14 cellular contexts compared by ENCODE assay signal in the genomic region with DNA sequence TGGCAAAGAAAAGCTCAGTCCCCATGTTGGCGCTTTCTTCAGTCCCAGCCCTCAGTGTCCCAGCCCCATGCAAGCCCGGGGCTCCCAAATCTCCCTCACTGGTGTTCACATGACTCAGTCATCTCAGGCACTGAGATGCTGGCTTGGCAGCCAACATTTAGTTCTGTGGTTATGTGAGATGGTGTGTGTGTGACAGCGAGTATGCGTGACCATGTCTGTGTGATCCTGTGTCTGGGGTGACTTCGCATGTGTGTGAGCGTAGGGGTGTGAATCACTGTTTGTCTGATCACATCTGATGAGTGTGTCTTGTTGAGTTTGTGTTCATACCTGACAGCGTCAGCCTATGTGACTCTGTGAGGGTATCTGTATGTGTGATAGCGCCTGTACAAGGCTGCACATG. TPM values are rescaled to one million over a fixed set of nuclear protein-coding genes. Genes with fewer than 3 reads are reported as not detected.
A peak's percentile ranks its signal among the peaks of the same experiment; 100 is the strongest.
DNase-seq lines count a peak whose midpoint lies in the region; ATAC-seq and TF ChIP-seq lines count a peak whose summit lies in the region.
"Had no signal": no experiment of that assay in that cellular context is flagged by ENCODE, and none has a peak within 500 bp of the region (broad histone marks: within the 10 kb centered on the region; RNA-seq: fewer than 3 reads in every experiment).

No MANE protein-coding gene starts in this region.

- TF ChIP-seq CTCF in Caco-2 (IDR thresholded peaks at IDR 0.05; ENCODE audit: insufficient read depth in 1 of 2, low read depth in 1 of 2, low read length in 1 of 2, severe bottlenecking in 1 of 2, unreplicated experiment in 1 of 2) (no peak), colonic mucosa (IDR thresholded peaks at IDR 0.05) (no peak), osteocyte (IDR thresholded peaks at IDR 0.05) (no peak)

- H3K27ac ChIP-seq in colonic mucosa = peak overlapping the region; percentile 13

- peaks cover 21% of the 10 kb centered on the region for H3K4me1 Mint-ChIP-seq in Caco-2 (ENCODE audit: low read depth, unreplicated experiment)
- H3K4me1 Mint-ChIP-seq in osteocyte (ENCODE audit: unreplicated experiment) = peaks cover 76% of the 10 kb centered on the region

- no TSS peak for BruUV-seq in Caco-2 (replicated peaks; lab: Mats Ljungman, UMichigan)

- DNase-seq in Caco-2 = no peak
- peak; percentile 49 for DNase-seq in MV-4-11 (lab: John Stamatoyannopoulos, UW)
- no peak for DNase-seq in colonic mucosa
- no peak for DNase-seq in osteocyte (ENCODE audit: extremely low spot score, unreplicated experiment)
- no peak for DNase-seq in DMS 273 treated with DMSO at 0.1 percent for 48 hours (lab: John Stamatoyannopoulos, UW)
- DNase-seq: DND-41, NCI-H146 had no signal

- H3K27me3 ChIP-seq in Caco-2 (replicated peaks; ENCODE audit: control insufficient read depth, insufficient read depth, low read length) (no peaks in the 10 kb centered on the region), colonic mucosa (no peaks in the 10 kb centered on the region)

- H3K4me1 ChIP-seq in Caco-2 (peaks cover 53% of the 10 kb centered on the region), colonic mucosa (no peaks in the 10 kb centered on the region)

- H3K27me3 Mint-ChIP-seq in Caco-2 (ENCODE audit: insufficient read depth, unreplicated experiment) (no peaks in the 10 kb centered on the region), osteocyte (ENCODE audit: unreplicated experiment) (no peaks in the 10 kb centered on the region)

- H3K9ac ChIP-seq in colonic mucosa (ENCODE audit: low read depth in 2 of 2, low read length in 2 of 2) = no peak overlapping the region

- H3K27ac Mint-ChIP-seq in Caco-2 (ENCODE audit: unreplicated experiment) = peak overlapping the region; percentile 81
- peak overlapping the region; percentile 83 for H3K27ac Mint-ChIP-seq in osteocyte (ENCODE audit: unreplicated experiment)
- H3K27ac Mint-ChIP-seq: activated T-helper 2 cell treated with anti-CD3 and anti-CD28 coated beads, Interferon-gamma antibody, Interleukin-2, Interleukin-4, amounts not matched to agents 10 μg/mL and 5 μg/mL and 100 μg/mL, durations not matched to agents 14 hours and 24 hours and 36 hours had no signal

- CTCF ChIA-PET in Caco-2 (lab: Charles Lee) = no interaction called here

- no peak overlapping the region for H3K4me3 Mint-ChIP-seq in Caco-2 (ENCODE audit: unreplicated experiment)
- no peak overlapping the region for H3K4me3 Mint-ChIP-seq in osteocyte (ENCODE audit: unreplicated experiment)
- H3K4me3 Mint-ChIP-seq: neural crest cell had no signal

- H3K36me3 ChIP-seq in Caco-2 (ENCODE audit: control insufficient read depth, insufficient read depth, low read length) (no peaks in the 10 kb centered on the region; the same call in none of the 2 replicates), colonic mucosa (no peaks in the 10 kb centered on the region)
- H3K36me3 ChIP-seq: HAP-1, tibial nerve had no signal

- H3K9me3 ChIP-seq in Caco-2 (no peaks in the 10 kb centered on the region), colonic mucosa (no peaks in the 10 kb centered on the region)
- H3K9me3 ChIP-seq: HAP-1, tibial nerve had no signal

- intact Hi-C loops in Caco-2 (cut with micrococcal nuclease; ENCODE audit: unreplicated experiment) (no loop called here), colonic mucosa (cut with DNase I) (no loop called here)

- H3K4me3 ChIP-seq in Caco-2 (ENCODE audit: low read depth, low read length) (no peak overlapping the region), colonic mucosa (no peak overlapping the region)
- H3K4me3 ChIP-seq: HAP-1, tibial nerve had no signal

- H3K36me3 Mint-ChIP-seq in Caco-2 (ENCODE audit: insufficient read depth, unreplicated experiment) (peaks cover 13% of the 10 kb centered on the region), osteocyte (ENCODE audit: unreplicated experiment) (peaks cover 2% of the 10 kb centered on the region)

- H3K9me3 Mint-ChIP-seq in Caco-2 (ENCODE audit: unreplicated experiment) (no peaks in the 10 kb centered on the region), osteocyte (ENCODE audit: unreplicated experiment) (no peaks in the 10 kb centered on the region)
- H3K9me3 Mint-ChIP-seq: activated T-helper 2 cell treated with anti-CD3 and anti-CD28 coated beads, Interferon-gamma antibody, Interleukin-2, Interleukin-4, amounts not matched to agents 10 μg/mL and 5 μg/mL and 100 μg/mL, durations not matched to agents 14 hours and 24 hours and 36 hours; neural crest cell had no signal

- ATAC-seq in GM21526 (IDR thresholded peaks at IDR 0.05; ENCODE audit: low FRiP score, unreplicated experiment) (no peak), HG03521 (IDR thresholded peaks at IDR 0.05; ENCODE audit: unreplicated experiment) (no peak), GM21825 (IDR thresholded peaks at IDR 0.05; ENCODE audit: unreplicated experiment) (no peak)

- POLR2A ChIA-PET in Caco-2 (lab: Charles Lee) = no interaction called here

RNA-seq across cellular contexts. Expression of gene CREB3L1, which starts 16.2 kb away (rescaled TPM):
- 24.9 and 29.5 TPM in 2 replicates for total RNA-seq in Caco-2 (2022)
- total RNA-seq in colonic mucosa = 100 to 1,000 TPM; 143 to 150 TPM
- 77.0 and 78.6 TPM in 2 replicates for total RNA-seq in osteocyte
- total RNA-seq: activated T-helper 2 cell treated with anti-CD3 and anti-CD28 coated beads, Interferon-gamma antibody, Interleukin-2, Interleukin-4, amounts not matched to agents 10 μg/mL and 5 μg/mL and 100 μg/mL, durations not matched to agents 14 hours and 24 hours and 36 hours had no signal

RNA-seq across cellular contexts. Expression of gene DGKZ, which starts 53.6 kb away (rescaled TPM):
- total RNA-seq in Caco-2 (2022) (59.3 and 59.5 TPM in 2 replicates), colonic mucosa (10 to 100 TPM; 42.7 to 83.8 TPM), osteocyte (48.6 and 49.9 TPM in 2 replicates)
